ENCODE assay signal across 1 cellular context in the genomic region with DNA sequence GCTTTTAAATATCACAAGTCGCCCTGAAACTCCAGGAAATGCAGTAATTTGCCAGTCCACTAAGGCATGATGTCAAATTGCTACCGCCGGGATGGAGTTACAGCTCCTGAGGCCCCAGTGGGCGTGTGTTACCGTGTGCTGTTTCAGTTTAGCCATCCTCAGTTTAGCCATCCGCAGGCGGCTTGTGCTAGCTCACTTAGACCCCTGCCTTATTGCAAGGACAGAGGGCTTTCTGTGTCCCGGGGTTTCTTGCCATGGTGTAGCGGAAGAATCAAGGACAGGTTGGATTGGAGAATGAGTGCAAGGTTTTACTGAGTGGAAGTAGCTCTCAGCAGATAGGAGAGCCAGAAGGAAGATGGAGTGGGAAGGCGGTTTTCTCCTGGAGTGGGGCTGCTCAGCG.
TF ChIP-seq lines count a peak whose summit lies in the region.

No MANE protein-coding gene starts in this region.

TF ChIP-seq in HepG2, 621 proteins besides CTCF, POLR2A, EP300 and RAD21:
- no peak for TF ChIP-seq NAIF1 (CRISPR knock-in tag; IDR thresholded peaks at IDR 0.05; ENCODE audit: borderline replicate concordance)
- TF ChIP-seq ZBTB33 (CRISPR knock-in tag; IDR thresholded peaks at IDR 0.05), result 0 out of 2 replicates have a peak, but pooled peaks have one; percentile 29
TF ChIP-seq in HepG2: peak in this region for 1.
